ENCODE assay signal across 8 cellular contexts in genomic region chr6:42449917-42450313, GRCh38. TPM values are rescaled to one million over a fixed set of nuclear protein-coding genes. Genes with fewer than 3 reads are reported as not detected.
DNase-seq lines count a peak whose midpoint lies in the region; ATAC-seq and TF ChIP-seq lines count a peak whose summit lies in the region.

No MANE protein-coding gene starts in this region.

- in situ Hi-C loops in astrocyte of the cerebellum (cut with HindIII; ENCODE audit: low sequenced_read_pairs), result loop anchor here (5.0 kb wide), 2 partner anchors 33 to 42 kb away; no protein-coding TSS in a partner anchor

- peaks cover 13% of the 10 kb centered on the region for H3K4me1 ChIP-seq in mesodermal cell (ENCODE audit: control insufficient read depth, insufficient read depth, low read length, poor library complexity, severe bottlenecking)

- WGBS in mesodermal cell (ENCODE audit: insufficient coverage in 2 of 2), 2 experiments, result 4% methylated on average over 3 of the region's 4 CpGs; no CpG with 5 or more reads in 1 of the 2 experiments

- peak overlapping the region; percentile 78 for H3K4me3 ChIP-seq in AG09309 (ENCODE audit: control insufficient read depth, low read depth, low read length)
- peak overlapping the region; percentile 73 for H3K4me3 ChIP-seq in astrocyte of the cerebellum (ENCODE audit: low read depth, low read length)
- H3K4me3 ChIP-seq in mesodermal cell (ENCODE audit: extremely low read depth, insufficient read depth, low read length, poor library complexity, severe bottlenecking), result peak overlapping the region; percentile 76

- no peaks in the 10 kb centered on the region for H3K36me3 ChIP-seq in mesodermal cell (ENCODE audit: control insufficient read depth, insufficient read depth, low read length)

- DNase-seq in AG09309 (ENCODE audit: low read depth), result no peak
- DNase-seq in HT-29 (ENCODE audit: low spot score), result peak; percentile 37
- no peak for DNase-seq in astrocyte of the cerebellum (ENCODE audit: low read depth)
- no peak for DNase-seq in iPS-NIHi11 (ENCODE audit: low spot score)
- DNase-seq in RPMI8226, result no peak

- ATAC-seq in esophagus mucosa (no peak), HG02938 (IDR thresholded peaks at IDR 0.05; ENCODE audit: unreplicated experiment) (no peak)

- TF ChIP-seq CTCF in AG09309 (IDR thresholded peaks at IDR 0.05; ENCODE audit: control insufficient read depth, insufficient read depth, low read depth, low read length, missing control alignments) (no peak), astrocyte of the cerebellum (IDR thresholded peaks at IDR 0.05; ENCODE audit: low read depth, low read length, missing control alignments) (no peak)

- H3K27ac ChIP-seq in mesodermal cell (ENCODE audit: low read depth, low read length, severe bottlenecking), result no peak overlapping the region

- no peaks in the 10 kb centered on the region for H3K9me3 ChIP-seq in mesodermal cell (ENCODE audit: control insufficient read depth, low read length)

RNA-seq across cellular contexts. Expression of gene TRERF1, which starts 1.8 kb away (rescaled TPM):
- 4.2 and 6.8 TPM in 2 replicates for total RNA-seq in HT-29 (2014; rRNA removed; shearing (Covaris generic))
- polyA plus RNA-seq in mesodermal cell (2013, experiment 1 of 2), result 5.0 TPM
- polyA plus RNA-seq in mesodermal cell (2013, experiment 2 of 2), result 5.7 TPM
- total RNA-seq in esophagus mucosa, result 7.3 TPM
